Comparison of ENCODE assay signal across 2 cellular contexts in the genomic region with DNA sequence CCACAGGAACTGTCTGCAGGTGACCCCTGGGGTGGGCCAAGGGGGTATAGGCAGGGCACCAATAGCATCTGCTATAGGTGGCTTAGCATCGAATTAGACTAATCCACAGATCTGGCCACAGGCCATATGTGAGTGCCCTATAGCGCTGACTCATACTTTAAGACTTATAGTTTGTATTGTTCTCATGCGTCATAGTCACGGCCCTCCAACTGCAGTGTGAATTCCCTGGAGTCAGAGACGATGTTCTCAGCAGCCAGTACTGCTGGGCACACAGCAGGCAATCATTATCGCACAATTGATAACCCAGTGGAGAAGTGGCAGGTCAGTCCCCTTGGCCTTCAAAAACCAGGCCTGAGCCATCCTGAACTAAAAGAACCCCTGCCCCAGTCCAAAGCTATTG.
A peak's percentile ranks its signal among the peaks of the same experiment; 100 is the strongest.
TF ChIP-seq lines count a peak whose summit lies in the region.

No MANE protein-coding gene starts in this region.

TF ChIP-seq in A549, 52 proteins besides CTCF, POLR2A, EP300 and RAD21 (continued from another document):
- TF ChIP-seq GATA3 (IDR thresholded peaks at IDR 0.05; ENCODE audit: borderline replicate concordance) (peak; percentile 26; the same call in 1 of the 2 replicates), MAFK (IDR thresholded peaks at IDR 0.05; ENCODE audit: partially characterized antibody) (peak; percentile 74)
- TF ChIP-seq, protein P1, sequence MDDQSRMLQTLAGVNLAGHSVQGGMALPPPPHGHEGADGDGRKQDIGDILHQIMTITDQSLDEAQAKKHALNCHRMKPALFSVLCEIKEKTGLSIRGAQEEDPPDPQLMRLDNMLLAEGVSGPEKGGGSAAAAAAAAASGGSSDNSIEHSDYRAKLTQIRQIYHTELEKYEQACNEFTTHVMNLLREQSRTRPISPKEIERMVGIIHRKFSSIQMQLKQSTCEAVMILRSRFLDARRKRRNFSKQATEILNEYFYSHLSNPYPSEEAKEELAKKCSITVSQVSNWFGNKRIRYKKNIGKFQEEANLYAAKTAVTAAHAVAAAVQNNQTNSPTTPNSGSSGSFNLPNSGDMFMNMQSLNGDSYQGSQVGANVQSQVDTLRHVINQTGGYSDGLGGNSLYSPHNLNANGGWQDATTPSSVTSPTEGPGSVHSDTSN (IDR thresholded peaks at IDR 0.05), result no peak
TF ChIP-seq in A549: peak in this region for 3.

TF ChIP-seq in Ishikawa, 13 proteins besides CTCF, POLR2A, EP300 and RAD21 (continued from another document):
- peak; percentile 50; the same call in 1 of the 2 replicates for TF ChIP-seq MAX (IDR thresholded peaks at IDR 0.05)
- no peak for TF ChIP-seq USF1 (IDR thresholded peaks at IDR 0.05)
- TF ChIP-seq EGR1 (IDR thresholded peaks at IDR 0.05), result no peak
- TF ChIP-seq YY1 (IDR thresholded peaks at IDR 0.05; ENCODE audit: low read depth), result no peak
- no peak for TF ChIP-seq CREB1 (IDR thresholded peaks at IDR 0.05; ENCODE audit: low read depth)
- 0 out of 2 replicates have a peak, but pooled peaks have one; percentile 23 for TF ChIP-seq FOXM1 (IDR thresholded peaks at IDR 0.05; ENCODE audit: borderline replicate concordance, low read depth)
- TF ChIP-seq, protein P2, sequence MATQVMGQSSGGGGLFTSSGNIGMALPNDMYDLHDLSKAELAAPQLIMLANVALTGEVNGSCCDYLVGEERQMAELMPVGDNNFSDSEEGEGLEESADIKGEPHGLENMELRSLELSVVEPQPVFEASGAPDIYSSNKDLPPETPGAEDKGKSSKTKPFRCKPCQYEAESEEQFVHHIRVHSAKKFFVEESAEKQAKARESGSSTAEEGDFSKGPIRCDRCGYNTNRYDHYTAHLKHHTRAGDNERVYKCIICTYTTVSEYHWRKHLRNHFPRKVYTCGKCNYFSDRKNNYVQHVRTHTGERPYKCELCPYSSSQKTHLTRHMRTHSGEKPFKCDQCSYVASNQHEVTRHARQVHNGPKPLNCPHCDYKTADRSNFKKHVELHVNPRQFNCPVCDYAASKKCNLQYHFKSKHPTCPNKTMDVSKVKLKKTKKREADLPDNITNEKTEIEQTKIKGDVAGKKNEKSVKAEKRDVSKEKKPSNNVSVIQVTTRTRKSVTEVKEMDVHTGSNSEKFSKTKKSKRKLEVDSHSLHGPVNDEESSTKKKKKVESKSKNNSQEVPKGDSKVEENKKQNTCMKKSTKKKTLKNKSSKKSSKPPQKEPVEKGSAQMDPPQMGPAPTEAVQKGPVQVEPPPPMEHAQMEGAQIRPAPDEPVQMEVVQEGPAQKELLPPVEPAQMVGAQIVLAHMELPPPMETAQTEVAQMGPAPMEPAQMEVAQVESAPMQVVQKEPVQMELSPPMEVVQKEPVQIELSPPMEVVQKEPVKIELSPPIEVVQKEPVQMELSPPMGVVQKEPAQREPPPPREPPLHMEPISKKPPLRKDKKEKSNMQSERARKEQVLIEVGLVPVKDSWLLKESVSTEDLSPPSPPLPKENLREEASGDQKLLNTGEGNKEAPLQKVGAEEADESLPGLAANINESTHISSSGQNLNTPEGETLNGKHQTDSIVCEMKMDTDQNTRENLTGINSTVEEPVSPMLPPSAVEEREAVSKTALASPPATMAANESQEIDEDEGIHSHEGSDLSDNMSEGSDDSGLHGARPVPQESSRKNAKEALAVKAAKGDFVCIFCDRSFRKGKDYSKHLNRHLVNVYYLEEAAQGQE (IDR thresholded peaks at IDR 0.05; ENCODE audit: low read depth), result no peak
- TF ChIP-seq TCF12 (IDR thresholded peaks at IDR 0.05; ENCODE audit: low read depth), result peak; percentile 70; the same call in 1 of the 2 replicates
